ENCODE assay signal across 1 cellular context in the genomic region with DNA sequence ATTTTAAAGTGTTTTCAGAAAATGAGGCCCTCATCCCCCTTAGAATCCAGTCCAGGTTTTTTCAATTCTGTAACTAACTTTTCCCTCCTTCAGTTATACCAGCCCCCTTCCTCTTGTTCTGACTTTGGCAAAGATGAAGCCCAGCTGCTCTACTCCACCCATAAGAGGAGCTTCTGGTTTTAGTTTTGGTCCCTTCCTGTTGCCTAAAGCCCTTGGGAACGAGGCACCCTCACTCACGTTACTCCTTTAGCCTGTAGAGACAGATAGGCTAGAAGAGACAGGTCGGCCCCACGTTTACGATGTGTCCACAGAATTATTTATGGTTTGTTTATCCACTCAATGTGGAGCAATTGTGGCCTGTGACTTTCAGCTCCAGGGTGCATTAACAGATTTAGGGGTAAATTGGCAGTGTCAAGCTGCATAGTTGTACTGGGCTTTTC.
A peak's percentile ranks its signal among the peaks of the same experiment; 100 is the strongest.
TF ChIP-seq lines count a peak whose summit lies in the region.

No MANE protein-coding gene starts in this region.

TF ChIP-seq in HEK293, 187 proteins besides CTCF, POLR2A, EP300 and RAD21 (continued from another document):
- TF ChIP-seq, protein P1, sequence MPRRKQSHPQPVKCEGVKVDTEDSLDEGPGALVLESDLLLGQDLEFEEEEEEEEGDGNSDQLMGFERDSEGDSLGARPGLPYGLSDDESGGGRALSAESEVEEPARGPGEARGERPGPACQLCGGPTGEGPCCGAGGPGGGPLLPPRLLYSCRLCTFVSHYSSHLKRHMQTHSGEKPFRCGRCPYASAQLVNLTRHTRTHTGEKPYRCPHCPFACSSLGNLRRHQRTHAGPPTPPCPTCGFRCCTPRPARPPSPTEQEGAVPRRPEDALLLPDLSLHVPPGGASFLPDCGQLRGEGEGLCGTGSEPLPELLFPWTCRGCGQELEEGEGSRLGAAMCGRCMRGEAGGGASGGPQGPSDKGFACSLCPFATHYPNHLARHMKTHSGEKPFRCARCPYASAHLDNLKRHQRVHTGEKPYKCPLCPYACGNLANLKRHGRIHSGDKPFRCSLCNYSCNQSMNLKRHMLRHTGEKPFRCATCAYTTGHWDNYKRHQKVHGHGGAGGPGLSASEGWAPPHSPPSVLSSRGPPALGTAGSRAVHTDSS (tag by site-specific recombination; IDR thresholded peaks at IDR 0.05): no peak
- TF ChIP-seq, protein P2, sequence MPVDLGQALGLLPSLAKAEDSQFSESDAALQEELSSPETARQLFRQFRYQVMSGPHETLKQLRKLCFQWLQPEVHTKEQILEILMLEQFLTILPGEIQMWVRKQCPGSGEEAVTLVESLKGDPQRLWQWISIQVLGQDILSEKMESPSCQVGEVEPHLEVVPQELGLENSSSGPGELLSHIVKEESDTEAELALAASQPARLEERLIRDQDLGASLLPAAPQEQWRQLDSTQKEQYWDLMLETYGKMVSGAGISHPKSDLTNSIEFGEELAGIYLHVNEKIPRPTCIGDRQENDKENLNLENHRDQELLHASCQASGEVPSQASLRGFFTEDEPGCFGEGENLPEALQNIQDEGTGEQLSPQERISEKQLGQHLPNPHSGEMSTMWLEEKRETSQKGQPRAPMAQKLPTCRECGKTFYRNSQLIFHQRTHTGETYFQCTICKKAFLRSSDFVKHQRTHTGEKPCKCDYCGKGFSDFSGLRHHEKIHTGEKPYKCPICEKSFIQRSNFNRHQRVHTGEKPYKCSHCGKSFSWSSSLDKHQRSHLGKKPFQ (tag by site-specific recombination; IDR thresholded peaks at IDR 0.05): no peak
- TF ChIP-seq ZNF248 (tag by site-specific recombination; IDR thresholded peaks at IDR 0.05) (no peak), ZNF23 (tag by site-specific recombination; IDR thresholded peaks at IDR 0.05; ENCODE audit: borderline replicate concordance) (no peak), ZNF585B (tag by site-specific recombination; IDR thresholded peaks at IDR 0.05) (no peak), ZNF423 (tag by site-specific recombination; IDR thresholded peaks at IDR 0.05) (peak; percentile 64), OSR2 (tag by site-specific recombination; IDR thresholded peaks at IDR 0.05) (peak; percentile 68), ZNF16 (tag by site-specific recombination; IDR thresholded peaks at IDR 0.05; ENCODE audit: low read depth) (no peak), SP2 (tag by site-specific recombination; IDR thresholded peaks at IDR 0.05) (no peak)
- TF ChIP-seq, protein P3, sequence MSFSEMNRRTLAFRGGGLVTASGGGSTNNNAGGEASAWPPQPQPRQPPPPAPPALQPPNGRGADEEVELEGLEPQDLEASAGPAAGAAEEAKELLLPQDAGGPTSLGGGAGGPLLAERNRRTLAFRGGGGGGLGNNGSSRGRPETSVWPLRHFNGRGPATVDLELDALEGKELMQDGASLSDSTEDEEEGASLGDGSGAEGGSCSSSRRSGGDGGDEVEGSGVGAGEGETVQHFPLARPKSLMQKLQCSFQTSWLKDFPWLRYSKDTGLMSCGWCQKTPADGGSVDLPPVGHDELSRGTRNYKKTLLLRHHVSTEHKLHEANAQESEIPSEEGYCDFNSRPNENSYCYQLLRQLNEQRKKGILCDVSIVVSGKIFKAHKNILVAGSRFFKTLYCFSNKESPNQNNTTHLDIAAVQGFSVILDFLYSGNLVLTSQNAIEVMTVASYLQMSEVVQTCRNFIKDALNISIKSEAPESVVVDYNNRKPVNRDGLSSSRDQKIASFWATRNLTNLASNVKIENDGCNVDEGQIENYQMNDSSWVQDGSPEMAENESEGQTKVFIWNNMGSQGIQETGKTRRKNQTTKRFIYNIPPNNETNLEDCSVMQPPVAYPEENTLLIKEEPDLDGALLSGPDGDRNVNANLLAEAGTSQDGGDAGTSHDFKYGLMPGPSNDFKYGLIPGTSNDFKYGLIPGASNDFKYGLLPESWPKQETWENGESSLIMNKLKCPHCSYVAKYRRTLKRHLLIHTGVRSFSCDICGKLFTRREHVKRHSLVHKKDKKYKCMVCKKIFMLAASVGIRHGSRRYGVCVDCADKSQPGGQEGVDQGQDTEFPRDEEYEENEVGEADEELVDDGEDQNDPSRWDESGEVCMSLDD (tag by site-specific recombination; IDR thresholded peaks at IDR 0.05): no peak
